In genomic region chr9:133715866-133716563, GRCh38 we compare ENCODE assay signal across 9 cellular contexts. TPM values are rescaled to one million over a fixed set of nuclear protein-coding genes. Genes with fewer than 3 reads are reported as not detected.
A peak's percentile ranks its signal among the peaks of the same experiment; 100 is the strongest.
DNase-seq lines count a peak whose midpoint lies in the region; ATAC-seq, FAIRE-seq and TF ChIP-seq lines count a peak whose summit lies in the region.
"Had no signal": no experiment of that assay in that cellular context is flagged by ENCODE, and none has a peak within 500 bp of the region (broad histone marks: within the 10 kb centered on the region; RNA-seq: fewer than 3 reads in every experiment).

No MANE protein-coding gene starts in this region.

- H3K27ac ChIP-seq in astrocyte (ENCODE audit: low read depth, low read length) = peak overlapping the region; percentile 79
- no peak overlapping the region for H3K27ac ChIP-seq in neural cell (ENCODE audit: low read length)

- TF ChIP-seq CTCF in astrocyte (IDR thresholded peaks at IDR 0.05; ENCODE audit: insufficient read depth, low read depth, low read length) = peak; percentile 27
- TF ChIP-seq CTCF in neural cell (IDR thresholded peaks at IDR 0.05; ENCODE audit: poor library complexity, severe bottlenecking) = peak; percentile 69

- H2AFZ ChIP-seq in astrocyte (ENCODE audit: low read depth, low read length) (peak overlapping the region; percentile 39), neural cell (ENCODE audit: low read depth, low read length) (no peak overlapping the region)

- no peak for FAIRE-seq in astrocyte (lab: Jason Lieb, UNC)

- H3K4me1 ChIP-seq in astrocyte (ENCODE audit: insufficient read depth, low read length) = peaks cover 44% of the 10 kb centered on the region
- H3K4me1 ChIP-seq: uterus had no signal

- TF ChIP-seq EP300 in neural cell (conservative IDR thresholded peaks at IDR 0.05; ENCODE audit: poor library complexity, severe bottlenecking) = no peak

- peaks cover 18% of the 10 kb centered on the region for H3K27me3 Mint-ChIP-seq in astrocyte (ENCODE audit: low read depth, unreplicated experiment)

- DNase-seq in EH (ENCODE audit: low read depth) (peak; percentile 26), NCI-H2081 (lab: John Stamatoyannopoulos, UW) (peak; percentile 40 to 54), astrocyte (ENCODE audit: low read depth) (peak; percentile 21), activated gamma-delta T cell treated with Interleukin-2 at 50 U/mL for 16 hours (no peak)
- no peak for DNase-seq in activated CD4-positive, CD25-positive, alpha-beta regulatory T cell treated with anti-CD3 and anti-CD28 coated beads, Interleukin-2, amount 50 U/mL, for 72 hours

- H3K27me3 ChIP-seq in astrocyte (ENCODE audit: insufficient read depth, low read length) (no peaks in the 10 kb centered on the region), neural cell (ENCODE audit: insufficient read depth, low read depth, low read length) (no peaks in the 10 kb centered on the region)
- H3K27me3 ChIP-seq: uterus had no signal

- H3K4me1 Mint-ChIP-seq in astrocyte (ENCODE audit: low read depth, unreplicated experiment) = peaks cover 29% of the 10 kb centered on the region

- ATAC-seq in esophagus mucosa (no peak), HG03565 (IDR thresholded peaks at IDR 0.05; ENCODE audit: unreplicated experiment) (no peak)

- no peaks in the 10 kb centered on the region for H3K79me2 ChIP-seq in astrocyte (ENCODE audit: insufficient read depth, low read length)
- no peaks in the 10 kb centered on the region for H3K79me2 ChIP-seq in neural cell (replicated peaks; ENCODE audit: insufficient read depth, low read length)

- H3K36me3 ChIP-seq in astrocyte (ENCODE audit: insufficient read depth, low read length) (no peaks in the 10 kb centered on the region), neural cell (ENCODE audit: insufficient read depth, low read length) (no peaks in the 10 kb centered on the region)
- H3K36me3 ChIP-seq: uterus had no signal

- peaks cover 1% of the 10 kb centered on the region for H3K36me3 Mint-ChIP-seq in astrocyte (ENCODE audit: low read depth, unreplicated experiment)

- peak; percentile 72 for TF ChIP-seq RAD21 in neural cell (conservative IDR thresholded peaks at IDR 0.05)

- no peak overlapping the region for H3K4me3 ChIP-seq in astrocyte (ENCODE audit: insufficient read depth, low read depth, low read length)
- no peak overlapping the region for H3K4me3 ChIP-seq in neural cell (ENCODE audit: low read length)
- H3K4me3 ChIP-seq: uterus had no signal

- peak overlapping the region; percentile 74 for H3K4me2 ChIP-seq in astrocyte (ENCODE audit: low read length)
- H3K4me2 ChIP-seq in neural cell (ENCODE audit: low read length) = no peak overlapping the region

- H3K4me3 Mint-ChIP-seq in astrocyte (ENCODE audit: unreplicated experiment) = no peak overlapping the region

- H3K9me3 ChIP-seq in astrocyte (ENCODE audit: insufficient read depth, low read depth, low read length) = no peaks in the 10 kb centered on the region
- no peaks in the 10 kb centered on the region for H3K9me3 ChIP-seq in neural cell (ENCODE audit: low read length)
- H3K9me3 ChIP-seq: uterus had no signal

- peaks cover 9% of the 10 kb centered on the region for H3K9me3 Mint-ChIP-seq in astrocyte (ENCODE audit: unreplicated experiment)

- no peaks in the 10 kb centered on the region for H3F3A ChIP-seq in neural cell (ENCODE audit: insufficient read depth, low read length, poor library complexity, severe bottlenecking)

- H3K9me2 ChIP-seq in neural cell (ENCODE audit: insufficient read depth, low read length) = no peaks in the 10 kb centered on the region

- H3K9ac ChIP-seq in astrocyte (ENCODE audit: low read length) (peak overlapping the region; percentile 70), neural cell (ENCODE audit: low read length) (no peak overlapping the region)

- H3K27ac Mint-ChIP-seq in astrocyte (ENCODE audit: unreplicated experiment) = peak overlapping the region; percentile 83

- H4K20me1 ChIP-seq in astrocyte (ENCODE audit: insufficient read depth, low read length) (no peaks in the 10 kb centered on the region), neural cell (ENCODE audit: insufficient read depth) (no peaks in the 10 kb centered on the region)

TF ChIP-seq in neural cell, 6 proteins besides CTCF, POLR2A, EP300 and RAD21:
- TF ChIP-seq SMC3 (conservative IDR thresholded peaks at IDR 0.05; ENCODE audit: poor library complexity) (peak; percentile 74), EZH2 (IDR thresholded peaks at IDR 0.05; ENCODE audit: borderline replicate concordance, insufficient read depth, low read length, poor library complexity, severe bottlenecking) (no peak)

RNA-seq across cellular contexts. Expression of gene SARDH, which starts 22.1 kb away (rescaled TPM):
- total RNA-seq in astrocyte (2.8 and 3.7 TPM in 2 replicates), esophagus mucosa (0.12 TPM)
- polyA plus RNA-seq in neural cell = 0.56 TPM in 1 of 2 replicates, not detected in the other
- polyA minus RNA-seq in neural cell = 0.35 TPM in 1 of 2 replicates, not detected in the other

Comparison
In these comparisons a context has a peak if more than half of its experiments do, and no peak if none do; other contexts are left out.
1. DNase-seq: peak in EH (single experiment), NCI-H2081 (2 of 2) and astrocyte (single experiment); none in activated gamma-delta T cell treated with Interleukin-2 at 50 U/mL for 16 hours (single experiment) and activated CD4-positive, CD25-positive, alpha-beta regulatory T cell treated with anti-CD3 and anti-CD28 coated beads, Interleukin-2, amount 50 U/mL, for 72 hours (single experiment).